In genomic region chr20:38426006-38426405, GRCh38 we compare ENCODE assay signal across 9 cellular contexts. TPM values are rescaled to one million over a fixed set of nuclear protein-coding genes. Genes with fewer than 3 reads are reported as not detected.
DNase-seq lines count a peak whose midpoint lies in the region; ATAC-seq, FAIRE-seq and TF ChIP-seq lines count a peak whose summit lies in the region.
"Had no signal": no experiment of that assay in that cellular context is flagged by ENCODE, and none has a peak within 500 bp of the region (broad histone marks: within the 10 kb centered on the region; RNA-seq: fewer than 3 reads in every experiment).

No MANE protein-coding gene starts in this region.

- H3K79me2 ChIP-seq in astrocyte (ENCODE audit: insufficient read depth, low read length), result peaks cover 87% of the 10 kb centered on the region

- H3K4me3 Mint-ChIP-seq in astrocyte (ENCODE audit: unreplicated experiment) (peak overlapping the region; percentile 74), nephron progenitor cell (no peak overlapping the region)

- peaks cover 94% of the 10 kb centered on the region for H4K20me1 ChIP-seq in astrocyte (ENCODE audit: insufficient read depth, low read length)

- H3K27ac Mint-ChIP-seq in astrocyte (ENCODE audit: unreplicated experiment) (peak overlapping the region; percentile 69), nephron progenitor cell (peak overlapping the region; percentile 8)

- H3K27me3 ChIP-seq in astrocyte (ENCODE audit: insufficient read depth, low read length) (no peaks in the 10 kb centered on the region), HAP-1 (ENCODE audit: low read depth) (no peaks in the 10 kb centered on the region)

- H3K27ac ChIP-seq in astrocyte (ENCODE audit: low read depth, low read length), result peak overlapping the region; percentile 32

- peaks cover 22% of the 10 kb centered on the region for H3K4me1 Mint-ChIP-seq in astrocyte (ENCODE audit: low read depth, unreplicated experiment)
- peaks cover 14% of the 10 kb centered on the region for H3K4me1 Mint-ChIP-seq in nephron progenitor cell

- H3K9me3 ChIP-seq in astrocyte (ENCODE audit: insufficient read depth, low read depth, low read length), result no peaks in the 10 kb centered on the region
- H3K9me3 ChIP-seq in HAP-1, result no peaks in the 10 kb centered on the region

- H3K27me3 Mint-ChIP-seq in astrocyte (ENCODE audit: low read depth, unreplicated experiment) (no peaks in the 10 kb centered on the region), nephron progenitor cell (ENCODE audit: low read depth, poor library complexity) (no peaks in the 10 kb centered on the region)

- TF ChIP-seq CTCF in astrocyte (IDR thresholded peaks at IDR 0.05; ENCODE audit: insufficient read depth, low read depth, low read length), result no peak
- TF ChIP-seq CTCF in nephron progenitor cell (IDR thresholded peaks at IDR 0.05), result no peak

- H3K9ac ChIP-seq in astrocyte (ENCODE audit: low read length), result peak overlapping the region; percentile 4

- DNase-seq in AG20443 (ENCODE audit: low spot score), result peak; percentile 95
- peak; percentile 92 for DNase-seq in HT1080 (ENCODE audit: low read depth)
- peak; percentile 91 for DNase-seq in astrocyte (ENCODE audit: low read depth)
- DNase-seq in nephron progenitor cell, result no peak
- DNase-seq in globus pallidus (ENCODE audit: low spot score), result no peak
- DNase-seq in NCI-H526 treated with DMSO at 0.1 percent for 48 hours (lab: John Stamatoyannopoulos, UW), result no peak
- DNase-seq in HAP-1 (ENCODE audit: low spot score in 2 of 2), result no peak
- DNase-seq: activated naive CD4-positive, alpha-beta T cell had no signal

- peak overlapping the region; percentile 49 for H3K4me2 ChIP-seq in astrocyte (ENCODE audit: low read length)

- no peak overlapping the region for H2AFZ ChIP-seq in astrocyte (ENCODE audit: low read depth, low read length)

- in situ Hi-C loops in HAP-1 (cut with MboI; ENCODE audit: low sequenced_read_pairs), result no loop called here

- H3K4me3 ChIP-seq in astrocyte (ENCODE audit: insufficient read depth, low read depth, low read length) (no peak overlapping the region), HAP-1 (no peak overlapping the region)

- H3K9me3 Mint-ChIP-seq in astrocyte (ENCODE audit: unreplicated experiment), result no peaks in the 10 kb centered on the region
- H3K9me3 Mint-ChIP-seq in nephron progenitor cell, result no peaks in the 10 kb centered on the region

- ATAC-seq in HG03097 (IDR thresholded peaks at IDR 0.05; ENCODE audit: low FRiP score, unreplicated experiment), result no peak

- H3K4me1 ChIP-seq in astrocyte (ENCODE audit: insufficient read depth, low read length) (peaks cover 27% of the 10 kb centered on the region), HAP-1 (no peaks in the 10 kb centered on the region)

- H3K36me3 ChIP-seq in astrocyte (ENCODE audit: insufficient read depth, low read length), result peaks cover 66% of the 10 kb centered on the region
- peaks cover 99% of the 10 kb centered on the region for H3K36me3 ChIP-seq in HAP-1 (replicated peaks)

- peaks cover 50% of the 10 kb centered on the region for H3K36me3 Mint-ChIP-seq in astrocyte (ENCODE audit: low read depth, unreplicated experiment)
- peaks cover 85% of the 10 kb centered on the region for H3K36me3 Mint-ChIP-seq in nephron progenitor cell (ENCODE audit: low read depth)

- peak; percentile 68 for FAIRE-seq in astrocyte (lab: Jason Lieb, UNC)

RNA-seq across cellular contexts. Expression of gene SNHG17, which starts 9.1 kb away (rescaled TPM):
- total RNA-seq in HT1080 (2014; rRNA removed; shearing (Covaris generic)), result 25.2 and 38.1 TPM in 2 replicates
- 33.3 and 34.3 TPM in 2 replicates for polyA plus RNA-seq in HT1080 (2015; cell fraction: cytosol; rRNA removed)
- polyA plus RNA-seq in HT1080 (2015; cell fraction: nucleus; rRNA removed), result 106 and 117 TPM in 2 replicates
- total RNA-seq in astrocyte, result 34.2 and 39.3 TPM in 2 replicates

RNA-seq across cellular contexts. Expression of gene RALGAPB, which starts 46.6 kb away (rescaled TPM):
- total RNA-seq in HT1080 (2014; rRNA removed; shearing (Covaris generic)), result 10.7 and 15.5 TPM in 2 replicates
- 17.0 and 24.9 TPM in 2 replicates for polyA plus RNA-seq in HT1080 (2015; cell fraction: cytosol; rRNA removed)
- 60.4 and 65.2 TPM in 2 replicates for polyA plus RNA-seq in HT1080 (2015; cell fraction: nucleus; rRNA removed)
- total RNA-seq in astrocyte, result 39.0 and 40.2 TPM in 2 replicates

Comparison
In these comparisons a context has a peak if more than half of its experiments do, and no peak if none do; other contexts are left out.
1. DNase-seq: peak in AG20443 (single experiment), HT1080 (single experiment) and astrocyte (single experiment); none in nephron progenitor cell (single experiment), globus pallidus (single experiment), NCI-H526 treated with DMSO at 0.1 percent for 48 hours (single experiment) and HAP-1 (0 of 2).